27 cellular contexts compared by ENCODE assay signal in the genomic region with DNA sequence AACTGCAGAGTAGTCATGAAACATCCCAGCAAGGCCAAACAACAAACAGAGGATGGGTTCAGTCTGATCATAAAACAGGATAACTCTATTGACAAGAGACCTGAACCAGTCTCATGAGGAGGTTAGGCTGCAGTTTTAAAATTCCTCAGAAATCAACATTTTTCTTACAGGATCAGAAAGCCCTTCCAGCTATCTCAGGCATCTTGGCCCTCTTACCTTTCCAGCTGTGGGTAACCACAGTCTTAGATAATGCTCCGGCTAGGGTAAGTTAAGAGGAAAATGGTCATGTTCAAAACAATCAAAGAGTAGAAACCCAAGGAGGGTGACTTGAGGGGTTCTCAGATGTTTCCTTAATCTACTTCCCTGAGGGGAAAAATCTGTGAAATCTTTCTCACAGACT. TPM values are rescaled to one million over a fixed set of nuclear protein-coding genes. Genes with fewer than 3 reads are reported as not detected.
DNase-seq lines count a peak whose midpoint lies in the region; ATAC-seq and TF ChIP-seq lines count a peak whose summit lies in the region.
"Had no signal": no experiment of that assay in that cellular context is flagged by ENCODE, and none has a peak within 500 bp of the region (broad histone marks: within the 10 kb centered on the region; RNA-seq: fewer than 3 reads in every experiment).

No MANE protein-coding gene starts in this region.

- no peak overlapping the region for H3K4me2 ChIP-seq in neural progenitor cell
- H3K4me2 ChIP-seq: BLaER1 treated with 17β-estradiol and CSF1 and Interleukin-3, amounts not matched to agents 10 nM and 100 nM had no signal

- H3K36me3 Mint-ChIP-seq in neural progenitor cell: no peaks in the 10 kb centered on the region

- H3K27ac Mint-ChIP-seq in neural progenitor cell: no peak overlapping the region
- H3K27ac Mint-ChIP-seq: CD4-positive, alpha-beta T cell; HFFc6 had no signal

- no peak for ATAC-seq in esophagus mucosa
- ATAC-seq: GM12878 had no signal

- H3K79me2 ChIP-seq in neural progenitor cell (ENCODE audit: low read depth): no peaks in the 10 kb centered on the region

- H4K20me1 ChIP-seq in neural progenitor cell (ENCODE audit: low read depth): no peaks in the 10 kb centered on the region
- H4K20me1 ChIP-seq: BLaER1 treated with 17β-estradiol and CSF1 and Interleukin-3, amounts not matched to agents 10 nM and 100 nM had no signal

- H3K36me3 ChIP-seq in neural progenitor cell: no peaks in the 10 kb centered on the region
- H3K36me3 ChIP-seq: BLaER1 treated with 17β-estradiol and CSF1 and Interleukin-3, amounts not matched to agents 10 nM and 100 nM; HAP-1; MG63 had no signal

- H3K4me1 ChIP-seq in neural progenitor cell: no peaks in the 10 kb centered on the region

- H3K4me3 Mint-ChIP-seq in neural progenitor cell: no peak overlapping the region
- H3K4me3 Mint-ChIP-seq: CD4-positive, alpha-beta T cell; HFFc6 had no signal

- H3F3A ChIP-seq in neural progenitor cell (ENCODE audit: low read depth): no peaks in the 10 kb centered on the region

- no peak overlapping the region for H3K9ac ChIP-seq in neural progenitor cell
- H3K9ac ChIP-seq: BLaER1 treated with 17β-estradiol and CSF1 and Interleukin-3, amounts not matched to agents 10 nM and 100 nM had no signal

- H3K27ac ChIP-seq in neural progenitor cell: no peak overlapping the region
- H3K27ac ChIP-seq: BLaER1 treated with 17β-estradiol and CSF1 and Interleukin-3, amounts not matched to agents 10 nM and 100 nM; RWPE1 had no signal

- no peaks in the 10 kb centered on the region for H3K27me3 ChIP-seq in neural progenitor cell
- H3K27me3 ChIP-seq: BLaER1 treated with 17β-estradiol and CSF1 and Interleukin-3, amounts not matched to agents 10 nM and 100 nM; MG63 had no signal

- H2AFZ ChIP-seq in neural progenitor cell (replicated peaks): peak overlapping the region; percentile 36

- H3K9me3 ChIP-seq in neural progenitor cell (ENCODE audit: low read depth): no peaks in the 10 kb centered on the region
- H3K9me3 ChIP-seq: BLaER1 treated with 17β-estradiol and CSF1 and Interleukin-3, amounts not matched to agents 10 nM and 100 nM; HAP-1; MG63 had no signal

- no peaks in the 10 kb centered on the region for H3K9me3 Mint-ChIP-seq in neural progenitor cell
- H3K9me3 Mint-ChIP-seq: CD4-positive, alpha-beta T cell; HFFc6 had no signal

- no peak for TF ChIP-seq CTCF in AG10803 (conservative IDR thresholded peaks at IDR 0.05; ENCODE audit: low read length)
- no peak for TF ChIP-seq CTCF in choroid plexus epithelial cell (conservative IDR thresholded peaks at IDR 0.05; ENCODE audit: low read depth, low read length)
- no peak for TF ChIP-seq CTCF in neural progenitor cell (IDR thresholded peaks at IDR 0.05)

- H3K27me3 Mint-ChIP-seq in neural progenitor cell (ENCODE audit: insufficient read depth, low read depth): no peaks in the 10 kb centered on the region
- H3K27me3 Mint-ChIP-seq: CD4-positive, alpha-beta T cell had no signal

- DNase-seq in AG10803 (ENCODE audit: low read depth): peak; percentile 17
- peak; percentile 48 for DNase-seq in RPMI7951 (ENCODE audit: low read depth)
- peak; percentile 72 for DNase-seq in choroid plexus epithelial cell (ENCODE audit: low read depth)
- DNase-seq in neural progenitor cell (ENCODE audit: low spot score): no peak
- no peak for DNase-seq in NOMO-1 treated with dmso at 0.1 percent for 144 hours (lab: John Stamatoyannopoulos, UW; ENCODE audit: unreplicated experiment)
- DNase-seq in NCI-H2171 treated with DMSO at 0.1 percent for 48 hours (lab: John Stamatoyannopoulos, UW): no peak
- DNase-seq in COLO829 (ENCODE audit: low spot score): no peak
- DNase-seq: 8988T; ACHN; CD4-positive, alpha-beta T cell; COR-L47; DMS53; GOT3; HFFc6; KBM-7; MG63; NCI-H1105 treated with DMSO at 0.1 percent for 48 hours; NCI-H2081; NCI-H2171; NCI-H524 treated with DMSO at 0.1 percent for 48 hours; NCI-H774; SHP77 had no signal

- peaks cover 4% of the 10 kb centered on the region for H3K4me1 Mint-ChIP-seq in neural progenitor cell

- H3K4me3 ChIP-seq in AG10803 (ENCODE audit: low read length): no peak overlapping the region
- H3K4me3 ChIP-seq in choroid plexus epithelial cell (ENCODE audit: low read depth, low read length): no peak overlapping the region
- H3K4me3 ChIP-seq in neural progenitor cell: no peak overlapping the region
- H3K4me3 ChIP-seq: BLaER1 treated with 17β-estradiol and CSF1 and Interleukin-3, amounts not matched to agents 10 nM and 100 nM; GM12878; HAP-1; MG63 had no signal

RNA-seq across cellular contexts. Expression of gene CTSO, which starts 5.1 kb away (rescaled TPM):
- 4.7 and 5.0 TPM in 2 replicates for total RNA-seq in RPMI7951 (2014; rRNA removed; shearing (Covaris generic))
- total RNA-seq in neural progenitor cell (ENCODE audit: low replicate concordance) (3.2 and 3.9 TPM in 2 replicates), esophagus mucosa (2.4 TPM)

RNA-seq across cellular contexts. Expression of gene TDO2, which starts 45.0 kb away (rescaled TPM):
- 12.1 and 12.9 TPM in 2 replicates for total RNA-seq in RPMI7951 (2014; rRNA removed; shearing (Covaris generic))
- total RNA-seq in neural progenitor cell (ENCODE audit: low replicate concordance): not detected in 2 replicates
- 0.40 TPM for total RNA-seq in esophagus mucosa
- total RNA-seq: CD4-positive, alpha-beta T cell had no signal

Comparison
In these comparisons a context has a peak if more than half of its experiments do, and no peak if none do; other contexts are left out.
1. DNase-seq: peak in AG10803 (single experiment), RPMI7951 (single experiment) and choroid plexus epithelial cell (single experiment); none in neural progenitor cell (single experiment), NOMO-1 treated with dmso at 0.1 percent for 144 hours (single experiment), NCI-H2171 treated with DMSO at 0.1 percent for 48 hours (single experiment) and COLO829 (single experiment).